Comparison of ENCODE assay signal across 9 cellular contexts in genomic region chr6:134317471-134318131, GRCh38. TPM values are rescaled to one million over a fixed set of nuclear protein-coding genes. Genes with fewer than 3 reads are reported as not detected.
DNase-seq lines count a peak whose midpoint lies in the region; ATAC-seq, FAIRE-seq and TF ChIP-seq lines count a peak whose summit lies in the region.
"Had no signal": no experiment of that assay in that cellular context is flagged by ENCODE, and none has a peak within 500 bp of the region (broad histone marks: within the 10 kb centered on the region; RNA-seq: fewer than 3 reads in every experiment).

Gene SGK1, minus strand, starts transcription at chr6:134318112. Its CDS starts 652 bp downstream, at chr6:134317460.

- peaks cover 7% of the 10 kb centered on the region for H3K4me1 Mint-ChIP-seq in astrocyte (ENCODE audit: low read depth, unreplicated experiment)

- H3K4me2 ChIP-seq in PC-9 (no peak within 1 kb of the TSS), astrocyte (ENCODE audit: low read length) (peak within 1 kb of the TSS; percentile 100)

- no peaks in the 10 kb centered on the region for H3K36me3 Mint-ChIP-seq in astrocyte (ENCODE audit: low read depth, unreplicated experiment)

- H3K27me3 Mint-ChIP-seq in astrocyte (ENCODE audit: low read depth, unreplicated experiment) = peaks cover 26% of the 10 kb centered on the region

- H3K36me3 ChIP-seq in PC-9 (ENCODE audit: low read depth) = no peaks in the 10 kb centered on the region
- no peaks in the 10 kb centered on the region for H3K36me3 ChIP-seq in astrocyte (ENCODE audit: insufficient read depth, low read length)
- H3K36me3 ChIP-seq in pancreas = no peaks in the 10 kb centered on the region

- H4K20me1 ChIP-seq in PC-9 (ENCODE audit: insufficient read depth) (no peaks in the 10 kb centered on the region), astrocyte (ENCODE audit: insufficient read depth, low read length) (no peaks in the 10 kb centered on the region)

- peak within 1 kb of the TSS; percentile 80 for H3K9ac ChIP-seq in astrocyte (ENCODE audit: low read length)

- H3K9me2 ChIP-seq in PC-9 (ENCODE audit: insufficient read depth) = no peaks in the 10 kb centered on the region

- H3K27me3 ChIP-seq in PC-9 (ENCODE audit: insufficient read depth, low read depth) (no peaks in the 10 kb centered on the region), astrocyte (ENCODE audit: insufficient read depth, low read length) (no peaks in the 10 kb centered on the region), pancreas (no peaks in the 10 kb centered on the region)

- peak; percentile 81 for ATAC-seq in left ventricle myocardium superior
- ATAC-seq in pancreas = peak; percentile 71 to 81 (median 76)
- ATAC-seq in HG03565 (IDR thresholded peaks at IDR 0.05; ENCODE audit: unreplicated experiment) = no peak

- DNase-seq in NCI-H1436 (lab: John Stamatoyannopoulos, UW) (peak; percentile 10), NCI-H1436 treated with DMSO at 0.1 percent for 48 hours (lab: John Stamatoyannopoulos, UW) (no peak), PC-9 (no peak), astrocyte (ENCODE audit: low read depth) (peak; percentile 32), left ventricle myocardium superior (peak; percentile 39), pancreas (peak in 3 of 6 donors; percentile 30 to 66 (median 51)), NCI-H446 (lab: John Stamatoyannopoulos, UW) (no peak)
- DNase-seq: DND-41 had no signal

- H3K9me3 ChIP-seq in PC-9 (ENCODE audit: insufficient read depth, low read depth) = no peaks in the 10 kb centered on the region
- H3K9me3 ChIP-seq in astrocyte (ENCODE audit: insufficient read depth, low read depth, low read length) = no peaks in the 10 kb centered on the region
- H3K9me3 ChIP-seq in pancreas = no peaks in the 10 kb centered on the region

- no peaks in the 10 kb centered on the region for H3F3A ChIP-seq in PC-9 (ENCODE audit: insufficient read depth, low read depth)

- no TSS peak for BruUV-seq in PC-9 (replicated peaks; lab: Mats Ljungman, UMichigan)

- peaks cover 3% of the 10 kb centered on the region for H3K9me3 Mint-ChIP-seq in astrocyte (ENCODE audit: unreplicated experiment)

- CTCF ChIA-PET in PC-9 (lab: Charles Lee) = no interaction called here

- no peaks in the 10 kb centered on the region for H3K4me1 ChIP-seq in PC-9 (replicated peaks; ENCODE audit: insufficient read depth)
- H3K4me1 ChIP-seq in astrocyte (ENCODE audit: insufficient read depth, low read length) = peaks cover 6% of the 10 kb centered on the region
- peaks cover 0 to 9% (median 2%) of the 10 kb centered on the region in 3 donors for H3K4me1 ChIP-seq in pancreas

- H3K79me2 ChIP-seq in PC-9 (ENCODE audit: low read depth) (no peaks in the 10 kb centered on the region), astrocyte (ENCODE audit: insufficient read depth, low read length) (no peaks in the 10 kb centered on the region)

- peak within 1 kb of the TSS; percentile 85 for H3K4me3 Mint-ChIP-seq in astrocyte (ENCODE audit: unreplicated experiment)

- H2AFZ ChIP-seq in PC-9 (no peak within 1 kb of the TSS), astrocyte (ENCODE audit: low read depth, low read length) (peak within 1 kb of the TSS; percentile 88)

- POLR2A ChIA-PET in PC-9 (lab: Charles Lee; ENCODE audit: unreplicated experiment) = interaction anchor here (0.7 kb wide), 1 partner anchor 246 kb away, joined by 5 read pairs; no protein-coding TSS in a partner anchor

- H3K27ac ChIP-seq in PC-9 (no peak within 1 kb of the TSS), astrocyte (ENCODE audit: low read depth, low read length) (no peak within 1 kb of the TSS), pancreas (peak within 1 kb of the TSS in 1 of 4 donors; percentile 39)

- H3K4me3 ChIP-seq in PC-9 (no peak within 1 kb of the TSS), astrocyte (ENCODE audit: insufficient read depth, low read depth, low read length) (peak within 1 kb of the TSS; percentile 73), pancreas (peak within 1 kb of the TSS; percentile 12 to 64 (median 32))

- no peak for FAIRE-seq in astrocyte (lab: Jason Lieb, UNC)
- FAIRE-seq in pancreas (lab: Jason Lieb, UNC) = no peak

- intact Hi-C loops in PC-9 (cut with micrococcal nuclease; ENCODE audit: unreplicated experiment) = no loop called here
- intact Hi-C loops in left ventricle myocardium superior (cut with micrococcal nuclease) = no loop called here
- intact Hi-C loops in pancreas (cut with DNase I) = no loop called here

- H3K27ac Mint-ChIP-seq in astrocyte (ENCODE audit: unreplicated experiment) = no peak within 1 kb of the TSS

- WGBS in pancreas, 2 donors = 3 to 5% methylated on average over 33 of the region's 33 CpGs

- TF ChIP-seq CTCF in PC-9 (conservative IDR thresholded peaks at IDR 0.05) (no peak), astrocyte (IDR thresholded peaks at IDR 0.05; ENCODE audit: insufficient read depth, low read depth, low read length) (no peak), pancreas (IDR thresholded peaks at IDR 0.05) (no peak)

RNA-seq across cellular contexts. Expression of gene SGK1, which starts in this region (rescaled TPM):
- total RNA-seq in PC-9 (2021) (11.3 and 13.5 TPM in 2 replicates), astrocyte (117 and 118 TPM in 2 replicates), left ventricle myocardium superior (37.5 TPM), pancreas (100 to 1,000 TPM in 3 of 6 donors, 10 to 100 TPM in 3; 56.8 to 189 (median 112) TPM)
- 10 to 100 TPM; 60.2 to 92.7 TPM for polyA plus RNA-seq in pancreas

Comparison
In these comparisons a context has a peak if more than half of its experiments do, and no peak if none do; other contexts are left out.
1. DNase-seq: peak in NCI-H1436 (single experiment), astrocyte (single experiment) and left ventricle myocardium superior (single experiment); none in NCI-H1436 treated with DMSO at 0.1 percent for 48 hours (single experiment), PC-9 (0 of 2) and NCI-H446 (0 of 2).